ENCODE assay signal across 6 cellular contexts in the genomic region with DNA sequence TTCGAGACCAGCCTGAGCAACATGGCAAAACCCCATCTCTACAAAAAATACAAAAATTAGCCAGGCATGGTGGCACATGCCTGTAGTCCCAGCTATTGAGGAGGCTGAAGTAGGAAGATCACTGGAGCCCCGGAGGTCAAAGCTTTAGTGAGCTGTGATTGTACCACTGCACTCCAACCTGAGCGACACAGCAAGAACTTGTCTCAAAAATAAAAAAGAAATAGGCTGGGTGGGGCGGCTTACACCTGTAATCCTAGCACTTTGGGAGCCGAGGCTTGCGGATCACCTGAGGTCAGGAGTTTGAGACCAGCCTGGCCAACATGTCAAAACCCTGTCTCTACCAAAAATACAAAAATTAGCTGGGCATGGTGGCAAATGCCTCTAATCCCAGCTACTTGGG. TPM values are rescaled to one million over a fixed set of nuclear protein-coding genes. Genes with fewer than 3 reads are reported as not detected.
DNase-seq lines count a peak whose midpoint lies in the region; ATAC-seq and TF ChIP-seq lines count a peak whose summit lies in the region.
"Not testable (repeated sequence)": the region's sequence is repeated elsewhere in the genome, so short reads cannot be mapped to it uniquely, and the experiment has no call there.

No MANE protein-coding gene starts in this region.

- intact Hi-C loops in colonic mucosa (cut with DNase I); sciatic nerve (cut with DNase I); sigmoid colon (cut with DNase I): not testable (repeated sequence)

- not testable (repeated sequence) for H3K4me1 Mint-ChIP-seq in activated T-cell treated with anti-CD3 and anti-CD28 coated beads, Interleukin-2, amount 50 U/mL, for 24 hours (ENCODE audit: low read depth); osteocyte (ENCODE audit: unreplicated experiment)

- TF ChIP-seq CTCF in colonic mucosa (IDR thresholded peaks at IDR 0.05); osteocyte (IDR thresholded peaks at IDR 0.05); sigmoid colon (IDR thresholded peaks at IDR 0.05): not testable (repeated sequence)

- not testable (repeated sequence) for H3K4me3 ChIP-seq in colonic mucosa, sigmoid colon

- not testable (repeated sequence) for H3K4me3 Mint-ChIP-seq in activated T-cell treated with anti-CD3 and anti-CD28 coated beads, Interleukin-2, amount 50 U/mL, for 24 hours; osteocyte (ENCODE audit: unreplicated experiment)

- H3K36me3 Mint-ChIP-seq in activated T-cell treated with anti-CD3 and anti-CD28 coated beads, Interleukin-2, amount 50 U/mL, for 24 hours (ENCODE audit: low read depth); osteocyte (ENCODE audit: unreplicated experiment): not testable (repeated sequence)

- not testable (repeated sequence) for H3K4me1 ChIP-seq in colonic mucosa, sigmoid colon

- peak; percentile 8 for DNase-seq in activated T-cell treated with anti-CD3 and anti-CD28 coated beads, Interleukin-2, amount 50 U/mL, for 24 hours
- DNase-seq in colonic mucosa, result peak; percentile 8
- peak; percentile 33 for DNase-seq in mesenteric fat pad (ENCODE audit: low spot score)
- DNase-seq in osteocyte (ENCODE audit: extremely low spot score, unreplicated experiment), result peak; percentile 54
- peak; percentile 30 for DNase-seq in sciatic nerve (ENCODE audit: low spot score)
- DNase-seq in sigmoid colon, result peak; percentile 17

- not testable (repeated sequence) for H3K27me3 ChIP-seq in colonic mucosa, sigmoid colon

- not testable (repeated sequence) for TF ChIP-seq POLR2A in sigmoid colon (IDR thresholded peaks at IDR 0.05)

- H3K9me3 Mint-ChIP-seq in activated T-cell treated with anti-CD3 and anti-CD28 coated beads, Interleukin-2, amount 50 U/mL, for 24 hours; osteocyte (ENCODE audit: unreplicated experiment): not testable (repeated sequence)

- TF ChIP-seq EP300 in sigmoid colon (IDR thresholded peaks at IDR 0.05), result not testable (repeated sequence)

- not testable (repeated sequence) for ATAC-seq in sciatic nerve

- H3K27me3 Mint-ChIP-seq in activated T-cell treated with anti-CD3 and anti-CD28 coated beads, Interleukin-2, amount 50 U/mL, for 24 hours; osteocyte (ENCODE audit: unreplicated experiment): not testable (repeated sequence)

- not testable (repeated sequence) for H3K36me3 ChIP-seq in colonic mucosa, sigmoid colon

- WGBS in sigmoid colon, 2 donors, result 93 to 96% methylated on average over 6 of the region's 6 CpGs

- not testable (repeated sequence) for H3K9me3 ChIP-seq in colonic mucosa, sigmoid colon

- H3K27ac ChIP-seq in colonic mucosa, sigmoid colon: not testable (repeated sequence)

- not testable (repeated sequence) for H3K27ac Mint-ChIP-seq in activated T-cell treated with anti-CD3 and anti-CD28 coated beads, Interleukin-2, amount 50 U/mL, for 24 hours; osteocyte (ENCODE audit: unreplicated experiment)

- not testable (repeated sequence) for H3K9ac ChIP-seq in colonic mucosa (ENCODE audit: low read depth in 2 of 2, low read length in 2 of 2)

RNA-seq across cellular contexts. Expression of gene GDI2, which starts 13.3 kb away (rescaled TPM):
- 100 to 1,000 TPM; 243 to 266 TPM for total RNA-seq in colonic mucosa
- total RNA-seq in mesenteric fat pad, result 179 TPM
- 229 and 232 TPM in 2 replicates for total RNA-seq in osteocyte
- total RNA-seq in sciatic nerve, result 140 TPM
- total RNA-seq in sigmoid colon, result 100 to 1,000 TPM; 178 to 208 (median 205) TPM
- polyA plus RNA-seq in sigmoid colon, result 100 to 1,000 TPM; 179 to 238 (median 201) TPM
